Comparison of ENCODE assay signal across 29 cellular contexts in genomic region chr2:72964146-72964525, GRCh38. TPM values are rescaled to one million over a fixed set of nuclear protein-coding genes. Genes with fewer than 3 reads are reported as not detected.
"Had no signal": no experiment of that assay in that cellular context is flagged by ENCODE, and none has a peak within 500 bp of the region (broad histone marks: within the 10 kb centered on the region; RNA-seq: fewer than 3 reads in every experiment).

No MANE protein-coding gene starts in this region.

- H3K4me3 Mint-ChIP-seq: activated B cell treated with CpG ODN at 0.5 μM for 24 hours; activated CD4-positive, alpha-beta T cell treated with anti-CD3 and anti-CD28 coated beads, Interleukin-2, amount 10 ng/mL, durations not matched to agents 24 days and 14 days; activated CD8-positive, alpha-beta memory T cell treated with anti-CD3 and anti-CD28 coated beads, Interleukin-2, amount 10 ng/mL, durations not matched to agents 7 days and 5 days; activated naive CD4-positive, alpha-beta T cell treated with anti-CD3 and anti-CD28 coated beads, Interleukin-2, amount 50 U/mL, for 24 hours; activated T-cell treated with anti-CD3 and anti-CD28 coated beads, Interleukin-2, amount 50 U/mL, for 24 hours; activated T-helper 1 cell treated with anti-CD3 and anti-CD28 coated beads, Interleukin-12 subunit alpha, Interleukin-12 subunit beta, Interleukin-2, Interleukin-4 antibody, amounts not matched to agents 30 ng/mL and 10 ng/mL and 1 ng/mL, durations not matched to agents 14 hours and 24 hours and 36 hours had no signal

- ATAC-seq: activated CD8-positive, alpha-beta memory T cell treated with anti-CD3 and anti-CD28 coated beads, Interleukin-2, amount 10 ng/mL, durations not matched to agents 7 days and 5 days; Panc1 had no signal

- H3K4me3 ChIP-seq: SJCRH30 had no signal

- H3K9ac ChIP-seq: KMS-11, SK-N-SH had no signal

- H3K9me3 Mint-ChIP-seq: activated B cell treated with CpG ODN at 0.5 μM for 24 hours; activated CD4-positive, alpha-beta T cell treated with anti-CD3 and anti-CD28 coated beads, Interleukin-2, amount 10 ng/mL, durations not matched to agents 24 days and 14 days; activated naive CD4-positive, alpha-beta T cell treated with anti-CD3 and anti-CD28 coated beads, Interleukin-2, amount 50 U/mL, for 24 hours; activated T-cell treated with anti-CD3 and anti-CD28 coated beads, Interleukin-2, amount 50 U/mL, for 24 hours; activated T-helper 1 cell treated with anti-CD3 and anti-CD28 coated beads, Interleukin-12 subunit alpha, Interleukin-12 subunit beta, Interleukin-2, Interleukin-4 antibody, amounts not matched to agents 30 ng/mL and 10 ng/mL and 1 ng/mL, durations not matched to agents 14 hours and 24 hours and 36 hours had no signal

- H3K4me1 Mint-ChIP-seq: activated B cell treated with CpG ODN at 0.5 μM for 24 hours; activated CD8-positive, alpha-beta memory T cell treated with anti-CD3 and anti-CD28 coated beads, Interleukin-2, amount 10 ng/mL, durations not matched to agents 7 days and 5 days; activated naive CD4-positive, alpha-beta T cell treated with anti-CD3 and anti-CD28 coated beads, Interleukin-2, amount 50 U/mL, for 24 hours had no signal

- H3K9me3 ChIP-seq: SJCRH30, SK-N-SH had no signal

- H3K27me3 ChIP-seq: SJCRH30 had no signal

- H3K4me2 ChIP-seq: KMS-11, SK-N-SH had no signal

- H3K27ac ChIP-seq: KMS-11, SJCRH30 had no signal

- H3K36me3 ChIP-seq: SJCRH30 had no signal

- DNase-seq: activated B cell treated with CpG ODN at 0.5 μM for 24 hours; activated CD4-positive, alpha-beta T cell treated with anti-CD3 and anti-CD28 coated beads for 1 hour; activated CD4-positive, alpha-beta T cell treated with anti-CD3 and anti-CD28 coated beads, Interleukin-2, amount 10 ng/mL, durations not matched to agents 24 days and 14 days; activated CD4-positive, alpha-beta T cell treated with anti-CD3 and anti-CD28 coated beads, Interleukin-2, amount 50 U/mL, for 48 hours; activated CD8-positive, alpha-beta memory T cell treated with anti-CD3 and anti-CD28 coated beads, Interleukin-2, amount 10 ng/mL, durations not matched to agents 7 days and 5 days; activated effector memory CD4-positive, alpha-beta T cell treated with Interleukin-2 at 50 U/mL for 16 hours; activated naive CD4-positive, alpha-beta T cell; activated T-cell treated with anti-CD3 and anti-CD28 coated beads, Interleukin-2, amount 50 U/mL, for 24 hours; aorta; NCI-H1092; NCI-H1417 treated with DMSO at 0.1 percent for 48 hours; NCI-H1694 treated with DMSO at 0.1 percent for 48 hours; NCI-H2029 treated with DMSO at 0.1 percent for 48 hours; NCI-H345; NCI-H510A; NCI-H526 treated with DMSO at 0.1 percent for 48 hours; NK-92 treated with Interleukin-12 subunit alpha and Interleukin-12 subunit beta, amount 100 ng/mL, for 24 hours; OCI-M1; Right ventricle myocardium superior; RPMI8226; T-helper 1 cell; T-helper 9 cell had no signal

- H3K27me3 Mint-ChIP-seq: activated B cell treated with CpG ODN at 0.5 μM for 24 hours; activated CD4-positive, alpha-beta T cell treated with anti-CD3 and anti-CD28 coated beads, Interleukin-2, amount 10 ng/mL, durations not matched to agents 24 days and 14 days; activated CD8-positive, alpha-beta memory T cell treated with anti-CD3 and anti-CD28 coated beads, Interleukin-2, amount 10 ng/mL, durations not matched to agents 7 days and 5 days; activated naive CD4-positive, alpha-beta T cell treated with anti-CD3 and anti-CD28 coated beads, Interleukin-2, amount 50 U/mL, for 24 hours; activated T-cell treated with anti-CD3 and anti-CD28 coated beads, Interleukin-2, amount 50 U/mL, for 24 hours had no signal

- H3K36me3 Mint-ChIP-seq: activated CD8-positive, alpha-beta memory T cell treated with anti-CD3 and anti-CD28 coated beads, Interleukin-2, amount 10 ng/mL, durations not matched to agents 7 days and 5 days; activated naive CD4-positive, alpha-beta T cell treated with anti-CD3 and anti-CD28 coated beads, Interleukin-2, amount 50 U/mL, for 24 hours had no signal

- H3K27ac Mint-ChIP-seq: activated B cell treated with CpG ODN at 0.5 μM for 24 hours; activated CD4-positive, alpha-beta T cell treated with anti-CD3 and anti-CD28 coated beads, Interleukin-2, amount 10 ng/mL, durations not matched to agents 24 days and 14 days; activated CD8-positive, alpha-beta memory T cell treated with anti-CD3 and anti-CD28 coated beads, Interleukin-2, amount 10 ng/mL, durations not matched to agents 7 days and 5 days; activated naive CD4-positive, alpha-beta T cell treated with anti-CD3 and anti-CD28 coated beads, Interleukin-2, amount 50 U/mL, for 24 hours; activated T-cell treated with anti-CD3 and anti-CD28 coated beads, Interleukin-2, amount 50 U/mL, for 24 hours; activated T-helper 1 cell treated with anti-CD3 and anti-CD28 coated beads, Interleukin-12 subunit alpha, Interleukin-12 subunit beta, Interleukin-2, Interleukin-4 antibody, amounts not matched to agents 30 ng/mL and 10 ng/mL and 1 ng/mL, durations not matched to agents 14 hours and 24 hours and 36 hours had no signal

RNA-seq across cellular contexts. Expression of gene EMX1, which starts 46.8 kb away (rescaled TPM):
- total RNA-seq: activated CD4-positive, alpha-beta T cell treated with anti-CD3 and anti-CD28 coated beads, Interleukin-2, amount 10 ng/mL, durations not matched to agents 24 days and 14 days; activated CD8-positive, alpha-beta memory T cell treated with anti-CD3 and anti-CD28 coated beads, Interleukin-2, amount 10 ng/mL, durations not matched to agents 7 days and 5 days; activated T-helper 1 cell treated with anti-CD3 and anti-CD28 coated beads, Interleukin-12 subunit alpha, Interleukin-12 subunit beta, Interleukin-2, Interleukin-4 antibody, amounts not matched to agents 30 ng/mL and 10 ng/mL and 1 ng/mL, durations not matched to agents 14 hours and 24 hours and 36 hours; aorta; MCF 10A; Right ventricle myocardium superior; SJCRH30 had no signal
